In the genomic region with DNA sequence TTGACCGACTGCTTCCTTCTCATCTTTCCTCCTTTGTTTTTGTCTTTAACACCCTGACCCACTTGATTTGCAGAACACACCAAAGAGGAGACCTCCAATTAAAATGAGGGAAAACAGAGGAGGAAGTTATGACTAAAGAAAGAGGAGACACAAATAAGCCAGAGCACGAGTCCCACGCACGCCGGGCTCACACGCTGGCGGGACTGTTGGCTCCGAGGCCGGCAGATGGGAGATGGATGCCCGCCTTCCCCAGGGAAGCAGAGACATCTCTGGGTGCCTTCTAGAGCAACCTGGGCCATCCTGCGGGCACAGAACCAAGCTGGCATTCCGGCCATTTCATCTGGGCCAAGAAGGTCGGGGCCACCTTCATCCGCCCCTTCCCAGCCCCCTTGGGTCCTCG, we compare ENCODE assay signal across 8 cellular contexts. TPM values are rescaled to one million over a fixed set of nuclear protein-coding genes. Genes with fewer than 3 reads are reported as not detected.
"Had no signal": no experiment of that assay in that cellular context is flagged by ENCODE, and none has a peak within 500 bp of the region (broad histone marks: within the 10 kb centered on the region; RNA-seq: fewer than 3 reads in every experiment).

No MANE protein-coding gene starts in this region.

- H3K4me1 Mint-ChIP-seq: IgD-negative memory B cell had no signal

- H3K27ac Mint-ChIP-seq: IgD-negative memory B cell had no signal

- H3K36me3 Mint-ChIP-seq: IgD-negative memory B cell had no signal

- ATAC-seq: HepG2, K562 had no signal

- DNase-seq: IMR-90, KBM-7 had no signal

- H3K4me3 Mint-ChIP-seq: IgD-negative memory B cell had no signal

- H3K27ac ChIP-seq: HL-60 had no signal

RNA-seq across cellular contexts. Expression of a gene that starts 5.6 kb away (rescaled TPM):
- total RNA-seq: HepG2, HT-29, HT1080, IMR-90, K562 had no signal
